ENCODE assay signal across 1 cellular context in genomic region chr5:115424446-115424845, GRCh38.
TF ChIP-seq lines count a peak whose summit lies in the region.

No MANE protein-coding gene starts in this region.

TF ChIP-seq in IMR-90, 13 proteins besides CTCF, POLR2A, EP300 and RAD21 (continued from another document):
- TF ChIP-seq USF2 (IDR thresholded peaks at IDR 0.05; ENCODE audit: low read depth, low read length) (no peak), MXI1 (IDR thresholded peaks at IDR 0.05; ENCODE audit: borderline replicate concordance, low read depth, low read length) (no peak)
TF ChIP-seq in IMR-90: peak in this region for 0.
